In the genomic region with DNA sequence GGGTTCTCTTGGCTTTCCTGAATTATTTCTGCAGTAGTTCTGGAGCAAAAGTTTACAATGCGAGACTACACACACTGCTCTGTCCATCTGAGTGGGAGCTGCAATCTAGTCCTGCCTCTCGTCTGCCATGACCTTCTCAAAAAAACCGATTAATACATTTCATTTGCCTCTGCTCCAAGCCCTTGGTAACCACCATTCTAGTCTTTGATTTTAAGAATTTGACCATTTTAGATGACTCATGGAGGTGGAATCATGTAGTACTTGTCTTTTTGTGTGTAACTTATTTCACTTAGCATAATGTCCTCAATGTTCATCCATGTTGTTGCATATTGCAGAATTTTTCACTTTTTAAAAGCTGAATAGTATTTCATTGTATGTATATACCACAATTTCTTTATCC, we compare ENCODE assay signal across 1 cellular context.
TF ChIP-seq lines count a peak whose summit lies in the region.

No MANE protein-coding gene starts in this region.

TF ChIP-seq in IMR-90, 13 proteins besides CTCF, POLR2A, EP300 and RAD21:
- TF ChIP-seq MXI1 (IDR thresholded peaks at IDR 0.05; ENCODE audit: borderline replicate concordance, low read depth, low read length) (no peak), FOS (IDR thresholded peaks at IDR 0.05; ENCODE audit: low read depth, low read length) (no peak), CEBPB (IDR thresholded peaks at IDR 0.05; ENCODE audit: low read depth, low read length) (no peak), RFX5 (IDR thresholded peaks at IDR 0.05; ENCODE audit: low read depth, low read length) (no peak), CHD1 (IDR thresholded peaks at IDR 0.05; ENCODE audit: low read depth, low read length) (no peak), MAZ (IDR thresholded peaks at IDR 0.05; ENCODE audit: borderline replicate concordance, low read depth, low read length) (no peak), BHLHE40 (IDR thresholded peaks at IDR 0.05; ENCODE audit: low read depth, low read length) (no peak)
- TF ChIP-seq, protein P1, sequence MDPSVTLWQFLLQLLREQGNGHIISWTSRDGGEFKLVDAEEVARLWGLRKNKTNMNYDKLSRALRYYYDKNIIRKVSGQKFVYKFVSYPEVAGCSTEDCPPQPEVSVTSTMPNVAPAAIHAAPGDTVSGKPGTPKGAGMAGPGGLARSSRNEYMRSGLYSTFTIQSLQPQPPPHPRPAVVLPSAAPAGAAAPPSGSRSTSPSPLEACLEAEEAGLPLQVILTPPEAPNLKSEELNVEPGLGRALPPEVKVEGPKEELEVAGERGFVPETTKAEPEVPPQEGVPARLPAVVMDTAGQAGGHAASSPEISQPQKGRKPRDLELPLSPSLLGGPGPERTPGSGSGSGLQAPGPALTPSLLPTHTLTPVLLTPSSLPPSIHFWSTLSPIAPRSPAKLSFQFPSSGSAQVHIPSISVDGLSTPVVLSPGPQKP (IDR thresholded peaks at IDR 0.05; ENCODE audit: borderline replicate concordance, low read depth, low read length) = no peak
- TF ChIP-seq, protein P2, sequence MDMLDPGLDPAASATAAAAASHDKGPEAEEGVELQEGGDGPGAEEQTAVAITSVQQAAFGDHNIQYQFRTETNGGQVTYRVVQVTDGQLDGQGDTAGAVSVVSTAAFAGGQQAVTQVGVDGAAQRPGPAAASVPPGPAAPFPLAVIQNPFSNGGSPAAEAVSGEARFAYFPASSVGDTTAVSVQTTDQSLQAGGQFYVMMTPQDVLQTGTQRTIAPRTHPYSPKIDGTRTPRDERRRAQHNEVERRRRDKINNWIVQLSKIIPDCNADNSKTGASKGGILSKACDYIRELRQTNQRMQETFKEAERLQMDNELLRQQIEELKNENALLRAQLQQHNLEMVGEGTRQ (IDR thresholded peaks at IDR 0.05; ENCODE audit: low read depth, low read length) = no peak
